In genomic region chr10:28171468-28172235, GRCh38 we compare ENCODE assay signal across 16 cellular contexts.
DNase-seq lines count a peak whose midpoint lies in the region; ATAC-seq and TF ChIP-seq lines count a peak whose summit lies in the region.
"Had no signal": no experiment of that assay in that cellular context is flagged by ENCODE, and none has a peak within 500 bp of the region (broad histone marks: within the 10 kb centered on the region; RNA-seq: fewer than 3 reads in every experiment).

No MANE protein-coding gene starts in this region.

- peak overlapping the region in 1 of 2 donors; percentile 54 for H3K27ac ChIP-seq in ovary

- TF ChIP-seq CTCF in ovary (IDR thresholded peaks at IDR 0.05) (no peak), progenitor cell of endocrine pancreas (IDR thresholded peaks at IDR 0.05; ENCODE audit: unreplicated experiment) (no peak)

- no peak overlapping the region for H3K4me3 ChIP-seq in ovary

- TF ChIP-seq EP300 in ovary (IDR thresholded peaks at IDR 0.05): no peak

- H3K9me3 ChIP-seq in ovary: no peaks in the 10 kb centered on the region

- H3K27me3 ChIP-seq in ovary: no peaks in the 10 kb centered on the region

- no peaks in the 10 kb centered on the region for H3K4me1 Mint-ChIP-seq in progenitor cell of endocrine pancreas (ENCODE audit: low read depth)

- ATAC-seq in left cardiac atrium (peak; percentile 88 to 95), GM19452 (IDR thresholded peaks at IDR 0.05; ENCODE audit: unreplicated experiment) (no peak)
- ATAC-seq: left colon, T-helper 17 cell had no signal

- no peaks in the 10 kb centered on the region for H3K36me3 ChIP-seq in ovary

- H3K9me3 Mint-ChIP-seq in progenitor cell of endocrine pancreas (ENCODE audit: low read depth): peaks cover 4% of the 10 kb centered on the region
- H3K9me3 Mint-ChIP-seq: activated naive CD4-positive, alpha-beta T cell treated with anti-CD3 and anti-CD28 coated beads, Interleukin-2, amount 50 U/mL, for 24 hours had no signal

- no peaks in the 10 kb centered on the region for H3K4me1 ChIP-seq in ovary (ENCODE audit: insufficient read depth)

- no peak overlapping the region for H3K27ac Mint-ChIP-seq in progenitor cell of endocrine pancreas
- H3K27ac Mint-ChIP-seq: activated naive CD4-positive, alpha-beta T cell treated with anti-CD3 and anti-CD28 coated beads, Interleukin-2, amount 50 U/mL, for 24 hours; T-helper 17 cell had no signal

- H3K4me3 Mint-ChIP-seq in progenitor cell of endocrine pancreas (ENCODE audit: low read depth): no peak overlapping the region
- H3K4me3 Mint-ChIP-seq: activated naive CD4-positive, alpha-beta T cell treated with anti-CD3 and anti-CD28 coated beads, Interleukin-2, amount 50 U/mL, for 24 hours; T-helper 17 cell had no signal

- 40 to 45% (median 45%) methylated on average over 9 of the region's 9 CpGs for WGBS in ovary, 3 donors

- intact Hi-C loops in left cardiac atrium (cut with DNase I) (no loop called here), ovary (cut with DNase I) (loop anchor here in 3 of 4 donors (10.0 kb wide), 2 partner anchors 427 to 617 kb away; partner anchors contain the start of gene MKX (in 2 of the 3))

- DNase-seq in H4 (ENCODE audit: low spot score): peak; percentile 42
- DNase-seq in amniotic epithelial cell (ENCODE audit: low read depth): peak; percentile 37
- DNase-seq in left cardiac atrium: no peak
- DNase-seq in ovary: peak in 3 of 5 donors; percentile 16 to 53 (median 21)
- no peak for DNase-seq in NCI-H146 (lab: John Stamatoyannopoulos, UW)
- DNase-seq in stimulated activated CD4-positive, alpha-beta T cell treated with anti-CD3 and anti-CD28 coated beads, Interleukin-4, amount 100 ng/mL, for 4 hours: no peak
- no peak for DNase-seq in progenitor cell of endocrine pancreas (ENCODE audit: low spot score, unreplicated experiment)
- DNase-seq: activated CD4-positive, alpha-beta T cell treated with anti-CD3 and anti-CD28 coated beads for 1 hour; activated CD8-positive, alpha-beta memory T cell treated with anti-CD3 and anti-CD28 coated beads, Interleukin-2, amount 50 U/mL, for 48 hours; caudate nucleus; NCI-H2029 treated with DMSO at 0.1 percent for 48 hours; NCI-H69; T-helper 17 cell had no signal

- no peaks in the 10 kb centered on the region for H3K27me3 Mint-ChIP-seq in progenitor cell of endocrine pancreas
- H3K27me3 Mint-ChIP-seq: activated naive CD4-positive, alpha-beta T cell treated with anti-CD3 and anti-CD28 coated beads, Interleukin-2, amount 50 U/mL, for 24 hours; T-helper 17 cell had no signal

- no peak for TF ChIP-seq POLR2A in ovary (IDR thresholded peaks at IDR 0.05)

- H3K36me3 Mint-ChIP-seq in progenitor cell of endocrine pancreas (ENCODE audit: insufficient read depth): peaks cover 5% of the 10 kb centered on the region

Comparison
In these comparisons a context has a peak if more than half of its experiments do, and no peak if none do; other contexts are left out.
1. DNase-seq: peak in H4 (single experiment), amniotic epithelial cell (single experiment) and ovary (3 of 5); none in left cardiac atrium (single experiment), NCI-H146 (single experiment), stimulated activated CD4-positive, alpha-beta T cell treated with anti-CD3 and anti-CD28 coated beads, Interleukin-4, amount 100 ng/mL, for 4 hours (0 of 2) and progenitor cell of endocrine pancreas (single experiment).
2. intact Hi-C loops: an anchor here in ovary (10.0 kb wide); none called in left cardiac atrium.